28 cellular contexts compared by ENCODE assay signal in genomic region chrX:3371163-3371562, GRCh38. TPM values are rescaled to one million over a fixed set of nuclear protein-coding genes. Genes with fewer than 3 reads are reported as not detected.
"Had no signal": no experiment of that assay in that cellular context is flagged by ENCODE, and none has a peak within 500 bp of the region (broad histone marks: within the 10 kb centered on the region; RNA-seq: fewer than 3 reads in every experiment).

No MANE protein-coding gene starts in this region.

- H3K9me3 ChIP-seq: body of pancreas, Peyer's patch had no signal

- ATAC-seq: activated T-cell treated with anti-CD3 and anti-CD28 coated beads, Interleukin-2, amount 50 U/mL, for 4 hours; activated T-helper 17 cell treated with anti-CD3 and anti-CD28 coated beads, Interleukin-2, amount 50 U/mL, for 72 hours; body of pancreas had no signal

- H3K4me3 Mint-ChIP-seq: activated CD4-positive, alpha-beta memory T cell treated with anti-CD3 and anti-CD28 coated beads for 36 hours; activated CD4-positive, alpha-beta T cell treated with anti-CD3 and anti-CD28 coated beads, Interleukin-2, amount 10 ng/mL, durations not matched to agents 7 days and 5 days; activated naive CD4-positive, alpha-beta T cell treated with anti-CD3 and anti-CD28 coated beads for 36 hours; activated naive CD8-positive, alpha-beta T cell; activated T-cell treated with anti-CD3 and anti-CD28 coated beads, Interleukin-2, amount 50 U/mL, for 4 hours; activated T-helper 17 cell treated with anti-CD3 and anti-CD28 coated beads, Interleukin-2, amount 50 U/mL, for 72 hours had no signal

- H3K36me3 Mint-ChIP-seq: activated CD4-positive, alpha-beta memory T cell treated with anti-CD3 and anti-CD28 coated beads for 36 hours; activated naive CD8-positive, alpha-beta T cell had no signal

- H3K4me1 ChIP-seq: body of pancreas, Peyer's patch had no signal

- H3K4me1 Mint-ChIP-seq: activated CD4-positive, alpha-beta T cell treated with anti-CD3 and anti-CD28 coated beads, Interleukin-2, amount 10 ng/mL, durations not matched to agents 7 days and 5 days; activated T-helper 17 cell treated with anti-CD3 and anti-CD28 coated beads, Interleukin-2, amount 50 U/mL, for 72 hours had no signal

- H3K4me3 ChIP-seq: body of pancreas, cardiac muscle cell, Peyer's patch had no signal

- H3K27ac Mint-ChIP-seq: activated CD4-positive, alpha-beta memory T cell treated with anti-CD3 and anti-CD28 coated beads for 36 hours; activated CD4-positive, alpha-beta T cell treated with anti-CD3 and anti-CD28 coated beads, Interleukin-2, amount 10 ng/mL, durations not matched to agents 7 days and 5 days; activated naive CD4-positive, alpha-beta T cell treated with anti-CD3 and anti-CD28 coated beads for 36 hours; activated naive CD8-positive, alpha-beta T cell; activated T-helper 17 cell treated with anti-CD3 and anti-CD28 coated beads, Interleukin-2, amount 50 U/mL, for 72 hours had no signal

- H3K27me3 Mint-ChIP-seq: activated CD4-positive, alpha-beta memory T cell treated with anti-CD3 and anti-CD28 coated beads for 36 hours; activated CD4-positive, alpha-beta T cell treated with anti-CD3 and anti-CD28 coated beads, Interleukin-2, amount 10 ng/mL, durations not matched to agents 7 days and 5 days; activated naive CD8-positive, alpha-beta T cell; activated T-helper 17 cell treated with anti-CD3 and anti-CD28 coated beads, Interleukin-2, amount 50 U/mL, for 72 hours had no signal

- H3K36me3 ChIP-seq: cardiac muscle cell, Peyer's patch had no signal

- H3K27me3 ChIP-seq: body of pancreas, cardiac muscle cell, Peyer's patch had no signal

- DNase-seq: activated CD4-positive, alpha-beta memory T cell treated with anti-CD3 and anti-CD28 coated beads for 36 hours; activated CD4-positive, alpha-beta T cell treated with anti-CD3 and anti-CD28 coated beads, Interleukin-2, amount 10 ng/mL, durations not matched to agents 7 days and 5 days; activated CD4-positive, CD25-positive, alpha-beta regulatory T cell; activated CD8-positive, alpha-beta memory T cell treated with anti-CD3 and anti-CD28 coated beads for 24 hours; activated gamma-delta T cell; activated naive CD4-positive, alpha-beta T cell treated with anti-CD3 and anti-CD28 coated beads for 36 hours; activated T-cell treated with anti-CD3 and anti-CD28 coated beads, Interleukin-2, amount 50 U/mL, for 4 hours; anterior cingulate cortex; body of pancreas; IMR-90; Kasumi-1; KBM-7; NCI-H1092 treated with DMSO at 0.1 percent for 48 hours; NCI-H1417 treated with DMSO at 0.1 percent for 48 hours; NCI-H1694; NCI-H2029; NCI-H2107; NCI-H345; NCI-H510A; NCI-H526 treated with DMSO at 0.1 percent for 48 hours; Peyer's patch; SIG-M5; T-helper 1 cell had no signal

- H3K9me3 Mint-ChIP-seq: activated CD4-positive, alpha-beta memory T cell treated with anti-CD3 and anti-CD28 coated beads for 36 hours; activated CD4-positive, alpha-beta T cell treated with anti-CD3 and anti-CD28 coated beads, Interleukin-2, amount 10 ng/mL, durations not matched to agents 7 days and 5 days had no signal

- H3K27ac ChIP-seq: body of pancreas, cardiac muscle cell, Peyer's patch, VCaP had no signal

RNA-seq across cellular contexts. Expression of gene MXRA5, which starts 24.7 kb away (rescaled TPM):
- total RNA-seq: activated CD4-positive, alpha-beta memory T cell treated with anti-CD3 and anti-CD28 coated beads for 36 hours; activated CD4-positive, alpha-beta T cell treated with anti-CD3 and anti-CD28 coated beads, Interleukin-2, amount 10 ng/mL, durations not matched to agents 7 days and 5 days; activated naive CD4-positive, alpha-beta T cell treated with anti-CD3 and anti-CD28 coated beads for 36 hours; activated T-helper 17 cell treated with anti-CD3 and anti-CD28 coated beads, Interleukin-2, amount 50 U/mL, for 72 hours; T-helper 2 cell treated with Interferon-gamma antibody and Interleukin-4, amounts not matched to agents 100 ng/mL and 5 ng/mL, for 36 hours had no signal
